Comparison of ENCODE assay signal across 1 cellular context in the genomic region with DNA sequence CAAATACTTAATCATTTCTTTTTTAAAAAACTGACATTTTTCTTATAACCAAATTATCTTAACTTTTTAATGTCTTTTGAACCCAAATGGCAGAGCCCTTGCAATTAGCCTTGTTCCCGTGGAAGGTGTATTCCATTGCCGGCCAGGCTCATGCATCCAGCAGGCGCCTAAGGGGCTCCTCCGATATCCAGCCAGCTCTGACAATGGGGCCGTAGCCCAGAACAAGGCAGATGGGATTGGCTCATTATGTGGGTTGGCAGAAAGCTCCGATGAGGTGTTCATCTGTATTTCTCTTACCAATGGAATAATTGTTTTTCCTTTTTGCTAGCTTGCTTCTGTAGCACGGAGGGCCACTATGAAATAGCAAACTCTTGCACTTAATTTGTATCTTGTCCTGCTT.
TF ChIP-seq lines count a peak whose summit lies in the region.

No MANE protein-coding gene starts in this region.

TF ChIP-seq in IMR-90, 13 proteins besides CTCF, POLR2A, EP300 and RAD21 (continued from another document):
- TF ChIP-seq SMC3 (IDR thresholded peaks at IDR 0.05; ENCODE audit: low read depth, low read length) (no peak), NFE2L2 (IDR thresholded peaks at IDR 0.05; ENCODE audit: low read depth, low read length) (no peak), BHLHE40 (IDR thresholded peaks at IDR 0.05; ENCODE audit: low read depth, low read length) (no peak), FOS (IDR thresholded peaks at IDR 0.05; ENCODE audit: low read depth, low read length) (no peak), MAZ (IDR thresholded peaks at IDR 0.05; ENCODE audit: borderline replicate concordance, low read depth, low read length) (no peak), RFX5 (IDR thresholded peaks at IDR 0.05; ENCODE audit: low read depth, low read length) (no peak), MXI1 (IDR thresholded peaks at IDR 0.05; ENCODE audit: borderline replicate concordance, low read depth, low read length) (no peak)
- TF ChIP-seq, protein P1, sequence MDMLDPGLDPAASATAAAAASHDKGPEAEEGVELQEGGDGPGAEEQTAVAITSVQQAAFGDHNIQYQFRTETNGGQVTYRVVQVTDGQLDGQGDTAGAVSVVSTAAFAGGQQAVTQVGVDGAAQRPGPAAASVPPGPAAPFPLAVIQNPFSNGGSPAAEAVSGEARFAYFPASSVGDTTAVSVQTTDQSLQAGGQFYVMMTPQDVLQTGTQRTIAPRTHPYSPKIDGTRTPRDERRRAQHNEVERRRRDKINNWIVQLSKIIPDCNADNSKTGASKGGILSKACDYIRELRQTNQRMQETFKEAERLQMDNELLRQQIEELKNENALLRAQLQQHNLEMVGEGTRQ (IDR thresholded peaks at IDR 0.05; ENCODE audit: low read depth, low read length): no peak
- TF ChIP-seq, protein P2, sequence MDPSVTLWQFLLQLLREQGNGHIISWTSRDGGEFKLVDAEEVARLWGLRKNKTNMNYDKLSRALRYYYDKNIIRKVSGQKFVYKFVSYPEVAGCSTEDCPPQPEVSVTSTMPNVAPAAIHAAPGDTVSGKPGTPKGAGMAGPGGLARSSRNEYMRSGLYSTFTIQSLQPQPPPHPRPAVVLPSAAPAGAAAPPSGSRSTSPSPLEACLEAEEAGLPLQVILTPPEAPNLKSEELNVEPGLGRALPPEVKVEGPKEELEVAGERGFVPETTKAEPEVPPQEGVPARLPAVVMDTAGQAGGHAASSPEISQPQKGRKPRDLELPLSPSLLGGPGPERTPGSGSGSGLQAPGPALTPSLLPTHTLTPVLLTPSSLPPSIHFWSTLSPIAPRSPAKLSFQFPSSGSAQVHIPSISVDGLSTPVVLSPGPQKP (IDR thresholded peaks at IDR 0.05; ENCODE audit: borderline replicate concordance, low read depth, low read length): no peak
